In genomic region chr10:1326514-1326913, GRCh38 we compare ENCODE assay signal across 6 cellular contexts.
A peak's percentile ranks its signal among the peaks of the same experiment; 100 is the strongest.
DNase-seq lines count a peak whose midpoint lies in the region; ATAC-seq and TF ChIP-seq lines count a peak whose summit lies in the region.
"Not testable (repeated sequence)": the region's sequence is repeated elsewhere in the genome, so short reads cannot be mapped to it uniquely, and the experiment has no call there.

No MANE protein-coding gene starts in this region.

- not testable (repeated sequence) for H3K36me3 ChIP-seq in DND-41 (ENCODE audit: insufficient read depth, low read length); H7 (replicated peaks; ENCODE audit: control insufficient read depth, insufficient read depth, low read length); mesendoderm (ENCODE audit: control insufficient read depth, insufficient read depth, low read length)

- in situ Hi-C loops in T47D (cut with HindIII; ENCODE audit: low pct_unique_long_range_greater_than_20kb, low sequenced_read_pairs): not testable (repeated sequence)

- no CpG with 5 or more reads among the region's 20 CpGs for WGBS in mesendoderm (ENCODE audit: extremely low coverage, insufficient coverage, low lambda C conversion rate)

- H3K18ac ChIP-seq in mesendoderm (ENCODE audit: low read length): not testable (repeated sequence)

- H3K56ac ChIP-seq in mesendoderm (ENCODE audit: low read length): not testable (repeated sequence)

- H4K5ac ChIP-seq in mesendoderm (ENCODE audit: low read length): not testable (repeated sequence)

- H4K8ac ChIP-seq in mesendoderm (ENCODE audit: low read depth, low read length): not testable (repeated sequence)

- not testable (repeated sequence) for H3K9ac ChIP-seq in DND-41 (ENCODE audit: low read depth, low read length); mesendoderm (ENCODE audit: low read length)

- not testable (repeated sequence) for H3K79me1 ChIP-seq in mesendoderm (ENCODE audit: low read length)

- not testable (repeated sequence) for H3K4ac ChIP-seq in mesendoderm (ENCODE audit: low read depth, low read length)

- ATAC-seq in DND-41 (ENCODE audit: insufficient read depth, low read depth); T-helper 17 cell: not testable (repeated sequence)

- H3K27ac ChIP-seq in DND-41 (ENCODE audit: low read length); mesendoderm (ENCODE audit: low read depth, low read length): not testable (repeated sequence)

- not testable (repeated sequence) for H3K4me2 ChIP-seq in DND-41 (ENCODE audit: insufficient read depth, low read length); mesendoderm (ENCODE audit: low read length)

- H2AK5ac ChIP-seq in mesendoderm (ENCODE audit: low read length): not testable (repeated sequence)

- not testable (repeated sequence) for H3K79me2 ChIP-seq in DND-41 (ENCODE audit: insufficient read depth, low read length); mesendoderm (ENCODE audit: control insufficient read depth, insufficient read depth, low read length)

- not testable (repeated sequence) for H3K36me3 Mint-ChIP-seq in T-helper 17 cell (ENCODE audit: low read depth)

- peak overlapping the region; percentile 63; the same call in 1 of the 2 replicates for H2AFZ ChIP-seq in DND-41 (ENCODE audit: low read depth, low read length)

- H2BK15ac ChIP-seq in mesendoderm (replicated peaks; ENCODE audit: low read depth): not testable (repeated sequence)

- not testable (repeated sequence) for H3K27me3 ChIP-seq in DND-41 (ENCODE audit: insufficient read depth, low read length, poor library complexity); H7 (ENCODE audit: control insufficient read depth, insufficient read depth, low read length); mesendoderm (ENCODE audit: insufficient read depth, low read length, poor library complexity)

- not testable (repeated sequence) for H2BK5ac ChIP-seq in mesendoderm (ENCODE audit: low read length)

- H3K9me3 ChIP-seq in DND-41 (ENCODE audit: insufficient read depth, low read length, severe bottlenecking); T-helper 17 cell (ENCODE audit: control insufficient read depth, low read length, poor library complexity, severe bottlenecking): not testable (repeated sequence)

- not testable (repeated sequence) for H3K4me3 Mint-ChIP-seq in T-helper 17 cell

- H4K20me1 ChIP-seq in DND-41 (ENCODE audit: insufficient read depth, low read length): not testable (repeated sequence)

- DNase-seq in DND-41, T-helper 17 cell: not testable (repeated sequence)
- DNase-seq in H7 (peak; percentile 80), T47D (ENCODE audit: low read depth in 1 of 2, low spot score in 1 of 2) (peak; percentile 53 to 78), iPS-NIHi11 (ENCODE audit: low spot score) (peak; percentile 51), mesendoderm (peak; percentile 41)

- peak overlapping the region; percentile 24 for H3K27ac Mint-ChIP-seq in T-helper 17 cell

- not testable (repeated sequence) for H3K23ac ChIP-seq in mesendoderm (ENCODE audit: low read length)

- peaks cover 40% of the 10 kb centered on the region for H3K27me3 Mint-ChIP-seq in T-helper 17 cell

- not testable (repeated sequence) for H3K4me3 ChIP-seq in DND-41 (ENCODE audit: low read depth in 1 of 2, low read length in 2 of 2); H7 (ENCODE audit: insufficient read depth, low read depth, low read length); mesendoderm (ENCODE audit: low read length)

- not testable (repeated sequence) for TF ChIP-seq CTCF in DND-41 (IDR thresholded peaks at IDR 0.05; ENCODE audit: borderline replicate concordance, extremely low read depth, low read length, poor library complexity, severe bottlenecking)

- H3K4me1 Mint-ChIP-seq in T-helper 17 cell: not testable (repeated sequence)

- H3K4me1 ChIP-seq in DND-41 (ENCODE audit: insufficient read depth, low read length); mesendoderm (ENCODE audit: control insufficient read depth, low read depth, low read length): not testable (repeated sequence)

- not testable (repeated sequence) for H2BK120ac ChIP-seq in mesendoderm (ENCODE audit: low read depth, low read length)
